10 cellular contexts compared by ENCODE assay signal in the genomic region with DNA sequence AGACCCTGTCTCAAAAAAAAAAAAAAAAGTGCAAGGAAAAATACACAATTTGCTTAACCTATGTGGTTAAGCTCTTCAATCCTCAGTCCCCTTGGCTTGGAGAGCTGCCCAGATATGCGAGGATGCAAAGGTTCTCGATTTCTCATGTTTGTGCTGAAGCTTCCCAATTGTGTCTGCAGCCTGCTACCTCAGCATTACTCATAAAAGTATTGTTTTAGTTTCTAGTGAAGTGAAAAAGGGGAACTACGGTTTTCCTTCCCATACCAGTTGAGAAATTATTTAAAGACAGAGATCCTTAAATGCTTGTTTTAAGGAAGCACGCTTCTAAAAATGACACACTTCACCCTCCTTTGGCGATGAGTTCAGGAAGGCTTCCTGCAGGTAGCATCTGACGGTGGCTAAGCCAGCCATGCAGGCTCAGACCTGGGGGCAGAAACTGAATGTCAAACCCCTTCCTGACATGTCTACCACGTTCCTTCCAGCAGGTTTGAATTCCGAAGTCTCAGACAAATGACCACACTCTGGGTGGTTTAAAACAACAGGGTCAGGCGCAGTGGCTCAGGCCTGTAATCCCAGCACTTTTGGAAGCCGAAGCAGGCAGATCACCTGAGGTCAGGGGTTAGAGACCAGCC. TPM values are rescaled to one million over a fixed set of nuclear protein-coding genes. Genes with fewer than 3 reads are reported as not detected.
DNase-seq lines count a peak whose midpoint lies in the region; ATAC-seq lines count a peak whose summit lies in the region.
"Had no signal": no experiment of that assay in that cellular context is flagged by ENCODE, and none has a peak within 500 bp of the region (broad histone marks: within the 10 kb centered on the region; RNA-seq: fewer than 3 reads in every experiment).

No MANE protein-coding gene starts in this region.

- intact Hi-C loops in left ventricle myocardium superior (cut with micrococcal nuclease): no loop called here

- DNase-seq in OCI-M1 (lab: John Stamatoyannopoulos, UW) (peak; percentile 66), left ventricle myocardium superior (peak; percentile 35), NCI-H1092 treated with DMSO at 0.1 percent for 48 hours (lab: John Stamatoyannopoulos, UW) (no peak), hippocampal formation (lab: John Stamatoyannopoulos, UW) (no peak), NCI-H82 treated with DMSO at 0.1 percent for 48 hours (lab: John Stamatoyannopoulos, UW; ENCODE audit: unreplicated experiment) (no peak)

- H3K9me3 ChIP-seq in BLaER1: peaks cover 3% of the 10 kb centered on the region; the same call in 1 of the 2 replicates

- no peaks in the 10 kb centered on the region for H3K27me3 ChIP-seq in BLaER1
- H3K27me3 ChIP-seq: tibial artery had no signal

- no peak overlapping the region for H3K4me3 ChIP-seq in BLaER1
- H3K4me3 ChIP-seq: tibial artery had no signal

- peak; percentile 54 for ATAC-seq in GM21515 (IDR thresholded peaks at IDR 0.05; ENCODE audit: unreplicated experiment)
- peak; percentile 45 for ATAC-seq in left ventricle myocardium superior
- ATAC-seq in GM21619 (IDR thresholded peaks at IDR 0.05; ENCODE audit: unreplicated experiment): no peak
- ATAC-seq: WTC11 had no signal

- no peaks in the 10 kb centered on the region for H4K20me1 ChIP-seq in BLaER1

- peaks cover 38% of the 10 kb centered on the region for H3K4me1 ChIP-seq in BLaER1
- H3K4me1 ChIP-seq: tibial artery had no signal

- H3K36me3 ChIP-seq in BLaER1: no peaks in the 10 kb centered on the region
- H3K36me3 ChIP-seq: tibial artery had no signal

- H3K4me2 ChIP-seq in BLaER1: peak overlapping the region; percentile 62

- H3K9ac ChIP-seq in BLaER1: no peak overlapping the region

- peak overlapping the region; percentile 32; the same call in 1 of the 2 replicates for H3K27ac ChIP-seq in BLaER1
- H3K27ac ChIP-seq: tibial artery had no signal

RNA-seq across cellular contexts. Expression of a gene that starts 47.9 kb away (rescaled TPM):
- total RNA-seq in left ventricle myocardium superior: 0.69 TPM

Comparison
In these comparisons a context has a peak if more than half of its experiments do, and no peak if none do; other contexts are left out.
1. DNase-seq: peak in OCI-M1 (single experiment) and left ventricle myocardium superior (single experiment); none in NCI-H1092 treated with DMSO at 0.1 percent for 48 hours (single experiment), hippocampal formation (0 of 2) and NCI-H82 treated with DMSO at 0.1 percent for 48 hours (single experiment).